In the genomic region with DNA sequence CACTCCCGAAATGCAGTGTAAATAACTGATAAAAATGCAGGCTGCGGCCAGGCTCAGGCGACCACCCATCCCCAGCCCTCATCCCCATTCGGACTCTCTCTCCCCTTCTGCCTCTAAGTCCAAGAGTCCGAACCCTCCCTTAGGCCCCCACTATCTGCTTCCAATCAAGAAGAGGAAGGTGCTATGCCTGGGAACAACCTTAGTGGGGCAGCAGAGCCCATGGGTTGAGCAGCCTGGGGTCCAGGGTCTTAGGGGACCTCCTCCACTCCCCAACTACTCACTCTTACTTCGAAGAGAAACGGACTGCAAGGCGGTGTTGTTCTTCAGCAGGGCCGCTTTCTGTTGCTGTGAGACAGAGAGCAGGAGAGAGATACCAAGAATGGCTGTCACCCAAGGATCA, we compare ENCODE assay signal across 7 cellular contexts. TPM values are rescaled to one million over a fixed set of nuclear protein-coding genes. Genes with fewer than 3 reads are reported as not detected.
DNase-seq lines count a peak whose midpoint lies in the region; ATAC-seq and TF ChIP-seq lines count a peak whose summit lies in the region.
"Had no signal": no experiment of that assay in that cellular context is flagged by ENCODE, and none has a peak within 500 bp of the region (broad histone marks: within the 10 kb centered on the region; RNA-seq: fewer than 3 reads in every experiment).

No MANE protein-coding gene starts in this region.

- H3K27ac Mint-ChIP-seq in IgD-negative memory B cell, result peak overlapping the region; percentile 31 to 91 (median 48)

- H3K9me3 Mint-ChIP-seq in IgD-negative memory B cell, result no peaks in the 10 kb centered on the region

- H3K4me3 ChIP-seq in brain microvascular endothelial cell (ENCODE audit: low read depth, low read length) (no peak overlapping the region), psoas muscle (no peak overlapping the region), lower leg skin (ENCODE audit: low read depth, poor library complexity, severe bottlenecking) (no peak overlapping the region)

- H3K27me3 ChIP-seq in brain microvascular endothelial cell (replicated peaks) (no peaks in the 10 kb centered on the region), psoas muscle (ENCODE audit: insufficient read depth in 3 of 3, low read length in 2 of 3) (no peaks in the 10 kb centered on the region)

- no peak for TF ChIP-seq POLR2A in lower leg skin (IDR thresholded peaks at IDR 0.05)

- H3K4me3 Mint-ChIP-seq in IgD-negative memory B cell, result peak overlapping the region in 3 of 4 donors; percentile 52 to 75 (median 55)

- H3K36me3 ChIP-seq in brain microvascular endothelial cell (replicated peaks) (peaks cover 75% of the 10 kb centered on the region), psoas muscle (ENCODE audit: insufficient read depth in 1 of 2, low read depth in 1 of 2) (peaks cover 4 to 67% of the 10 kb centered on the region in 2 donors)

- DNase-seq in brain microvascular endothelial cell (no peak), psoas muscle (no peak), retina (no peak), lower leg skin (ENCODE audit: low spot score in 2 of 2) (no peak)

- ATAC-seq in psoas muscle, result no peak
- ATAC-seq in GM21529 (IDR thresholded peaks at IDR 0.05; ENCODE audit: unreplicated experiment), result no peak

- peaks cover 8% of the 10 kb centered on the region for H3K36me3 Mint-ChIP-seq in IgD-negative memory B cell

- TF ChIP-seq CTCF in brain microvascular endothelial cell (IDR thresholded peaks at IDR 0.05; ENCODE audit: low read depth, low read length, missing control alignments), result peak; percentile 48
- peak; percentile 19 for TF ChIP-seq CTCF in psoas muscle (IDR thresholded peaks at IDR 0.05)
- no peak for TF ChIP-seq CTCF in lower leg skin (IDR thresholded peaks at IDR 0.05)

- intact Hi-C loops in psoas muscle (cut with DNase I) (no loop called here), lower leg skin (cut with DNase I; ENCODE audit: low total_unique reads) (no loop called here)

- peaks cover 27 to 61% (median 41%) of the 10 kb centered on the region in 3 donors for H3K4me1 Mint-ChIP-seq in IgD-negative memory B cell

- no peak overlapping the region for H3K27ac ChIP-seq in brain microvascular endothelial cell
- H3K27ac ChIP-seq in psoas muscle, result peak overlapping the region; percentile 89

- peaks cover 63% of the 10 kb centered on the region for H3K4me1 ChIP-seq in psoas muscle

- H3K9me3 ChIP-seq in psoas muscle, result no peaks in the 10 kb centered on the region

- in situ Hi-C loops in brain microvascular endothelial cell (cut with HindIII; ENCODE audit: low pct_ligation_motif_present, low sequenced_read_pairs), result no loop called here

- WGBS in psoas muscle, 3 donors, result 67 to 73% (median 72%) methylated on average over 9 of the region's 9 CpGs
- WGBS in lower leg skin, 2 donors, result 86 to 87% methylated on average over 9 of the region's 9 CpGs

- H3K27me3 Mint-ChIP-seq in IgD-negative memory B cell, result no peaks in the 10 kb centered on the region

RNA-seq across cellular contexts. Expression of a gene that starts 12.2 kb away (rescaled TPM):
- polyA plus RNA-seq in IgD-negative memory B cell (43.9 TPM), psoas muscle (10 to 100 TPM in 2 of 3 donors, 1 to 10 TPM in 1; 7.4 to 39.1 (median 12.1) TPM)
- total RNA-seq in psoas muscle (10 to 100 TPM; 22.8 to 54.0 (median 46.3) TPM), lower leg skin (10 to 100 TPM; 18.7 to 35.5 (median 28.3) TPM)

RNA-seq across cellular contexts. Expression of a gene that starts 24.7 kb away (rescaled TPM):
- polyA plus RNA-seq in IgD-negative memory B cell (0.78 TPM), psoas muscle (not detected)
- total RNA-seq in psoas muscle (not detected), lower leg skin (not detected)
- total RNA-seq: bronchial epithelial cell had no signal

RNA-seq across cellular contexts. Expression of a gene that starts 31.9 kb away (rescaled TPM):
- polyA plus RNA-seq in IgD-negative memory B cell (8.0 TPM), psoas muscle (10 to 100 TPM; 11.0 to 33.1 (median 11.2) TPM)
- total RNA-seq in psoas muscle (10 to 100 TPM; 16.4 to 26.1 (median 23.1) TPM), lower leg skin (10 to 100 TPM; 32.7 to 96.0 (median 45.5) TPM)

RNA-seq across cellular contexts. Expression of a gene that starts 54.6 kb away (rescaled TPM):
- polyA plus RNA-seq in IgD-negative memory B cell (257 TPM), psoas muscle (100 to 1,000 TPM in 2 of 3 donors, 10 to 100 TPM in 1; 83.0 to 255 (median 124) TPM)
- total RNA-seq in psoas muscle (10 to 100 TPM; 44.6 to 77.5 (median 61.6) TPM), lower leg skin (100 to 1,000 TPM; 113 to 215 (median 185) TPM)

RNA-seq across cellular contexts. Expression of a gene that starts 55.0 kb away (rescaled TPM):
- polyA plus RNA-seq in IgD-negative memory B cell, result 12.7 TPM
- total RNA-seq in psoas muscle, result 10 to 100 TPM; 11.1 to 16.9 (median 12.8) TPM
- polyA plus RNA-seq in psoas muscle, result 10 to 100 TPM in 2 of 3 donors, 1 to 10 TPM in 1; 5.1 to 11.0 (median 10.4) TPM
- total RNA-seq in lower leg skin, result 10 to 100 TPM; 16.1 to 34.2 (median 24.2) TPM

Comparison
In these comparisons a context has a peak if more than half of its experiments do, and no peak if none do; other contexts are left out.
1. CTCF ChIP-seq: peak in brain microvascular endothelial cell (single experiment) and psoas muscle (single experiment); none in lower leg skin (0 of 3).